Comparison of ENCODE assay signal across 22 cellular contexts in genomic region chr20:7505152-7505834, GRCh38.
DNase-seq lines count a peak whose midpoint lies in the region; ATAC-seq and TF ChIP-seq lines count a peak whose summit lies in the region.
"Had no signal": no experiment of that assay in that cellular context is flagged by ENCODE, and none has a peak within 500 bp of the region (broad histone marks: within the 10 kb centered on the region; RNA-seq: fewer than 3 reads in every experiment).

No MANE protein-coding gene starts in this region.

- no peaks in the 10 kb centered on the region for H3K4me1 ChIP-seq in OCI-LY7 (ENCODE audit: insufficient read depth, low read length, poor library complexity, severe bottlenecking)
- H3K4me1 ChIP-seq: pancreas, transverse colon had no signal

- no peaks in the 10 kb centered on the region for H3K27me3 Mint-ChIP-seq in progenitor cell of endocrine pancreas
- H3K27me3 Mint-ChIP-seq: activated CD4-positive, alpha-beta T cell treated with anti-CD3 and anti-CD28 coated beads, Interleukin-2, amount 10 ng/mL, durations not matched to agents 7 days and 5 days; activated naive CD8-positive, alpha-beta T cell treated with anti-CD3 and anti-CD28 coated beads, Interleukin-2, amount 10 ng/mL, durations not matched to agents 7 days and 5 days had no signal

- POLR2A ChIA-PET in OCI-LY7 (lab: Charles Lee), result interaction anchor here (0.6 to 1.1 kb wide), 3 partner anchors 18 to 83 kb away, joined by 3 to 5 read pairs (median 3); no protein-coding TSS in a partner anchor

- H3K9me3 ChIP-seq in OCI-LY7 (ENCODE audit: low read length) (no peaks in the 10 kb centered on the region), MG63 (no peaks in the 10 kb centered on the region)
- H3K9me3 ChIP-seq: pancreas, transverse colon had no signal

- H3K27ac ChIP-seq in OCI-LY7 (ENCODE audit: low read depth, low read length, poor library complexity, severe bottlenecking), result no peak overlapping the region
- H3K27ac ChIP-seq: cardiac muscle cell, GM23248, pancreas, transverse colon had no signal

- H3K36me3 Mint-ChIP-seq in progenitor cell of endocrine pancreas (ENCODE audit: insufficient read depth), result no peaks in the 10 kb centered on the region
- H3K36me3 Mint-ChIP-seq: activated naive CD8-positive, alpha-beta T cell treated with anti-CD3 and anti-CD28 coated beads, Interleukin-2, amount 10 ng/mL, durations not matched to agents 7 days and 5 days had no signal

- H3K4me3 Mint-ChIP-seq in progenitor cell of endocrine pancreas (ENCODE audit: low read depth), result no peak overlapping the region
- H3K4me3 Mint-ChIP-seq: activated CD4-positive, alpha-beta T cell treated with anti-CD3 and anti-CD28 coated beads, Interleukin-2, amount 10 ng/mL, durations not matched to agents 7 days and 5 days; activated naive CD8-positive, alpha-beta T cell treated with anti-CD3 and anti-CD28 coated beads, Interleukin-2, amount 10 ng/mL, durations not matched to agents 7 days and 5 days; activated T-cell treated with anti-CD3 and anti-CD28 coated beads, Interleukin-2, amount 50 U/mL, for 4 hours had no signal

- no peaks in the 10 kb centered on the region for H3K9me3 Mint-ChIP-seq in progenitor cell of endocrine pancreas (ENCODE audit: low read depth)
- H3K9me3 Mint-ChIP-seq: activated CD4-positive, alpha-beta T cell treated with anti-CD3 and anti-CD28 coated beads, Interleukin-2, amount 10 ng/mL, durations not matched to agents 7 days and 5 days; activated T-cell treated with anti-CD3 and anti-CD28 coated beads, Interleukin-2, amount 50 U/mL, for 4 hours had no signal

- intact Hi-C loops in OCI-LY7 (cut with micrococcal nuclease; ENCODE audit: unreplicated experiment), result no loop called here

- H3K36me3 ChIP-seq in OCI-LY7 (ENCODE audit: insufficient read depth, low read length), result no peaks in the 10 kb centered on the region
- no peaks in the 10 kb centered on the region for H3K36me3 ChIP-seq in MG63
- H3K36me3 ChIP-seq: cardiac muscle cell, pancreas, transverse colon had no signal

- no TSS peak for BruUV-seq in OCI-LY7 (replicated peaks; lab: Mats Ljungman, UMichigan)

- ATAC-seq in HG02678 (IDR thresholded peaks at IDR 0.05; ENCODE audit: unreplicated experiment) (peak; percentile 50), GM21515 (IDR thresholded peaks at IDR 0.05; ENCODE audit: unreplicated experiment) (no peak)
- ATAC-seq: activated T-cell treated with anti-CD3 and anti-CD28 coated beads, Interleukin-2, amount 50 U/mL, for 4 hours; K562; pancreas had no signal

- no peaks in the 10 kb centered on the region for H3K79me2 ChIP-seq in OCI-LY7 (ENCODE audit: insufficient read depth, low read depth, low read length)

- H3K9me2 ChIP-seq in OCI-LY7 (ENCODE audit: insufficient read depth, low read length), result no peaks in the 10 kb centered on the region

- DNase-seq in NCI-H82 (lab: John Stamatoyannopoulos, UW) (peak; percentile 80), NCI-H82 treated with DMSO at 0.1 percent for 48 hours (lab: John Stamatoyannopoulos, UW; ENCODE audit: unreplicated experiment) (no peak), OCI-LY7 (ENCODE audit: low spot score) (no peak), progenitor cell of endocrine pancreas (ENCODE audit: low spot score, unreplicated experiment) (no peak), MG63 (no peak), NCI-H524 treated with DMSO at 0.1 percent for 48 hours (lab: John Stamatoyannopoulos, UW) (no peak)
- DNase-seq: 8988T; activated CD4-positive, alpha-beta T cell treated with anti-CD3 and anti-CD28 coated beads, Interleukin-2, amount 10 ng/mL, durations not matched to agents 7 days and 5 days; activated naive CD8-positive, alpha-beta T cell treated with anti-CD3 and anti-CD28 coated beads, Interleukin-2, amount 10 ng/mL, durations not matched to agents 7 days and 5 days; activated T-cell treated with anti-CD3 and anti-CD28 coated beads, Interleukin-2, amount 50 U/mL, for 4 hours; C1 segment of cervical spinal cord; DMS153; GM23248; hippocampal formation; NCI-H345; pancreas; small intestine; transverse colon had no signal

- CTCF ChIA-PET in OCI-LY7 (lab: Charles Lee; ENCODE audit: unreplicated experiment), result no interaction called here

- no peaks in the 10 kb centered on the region for H4K20me1 ChIP-seq in OCI-LY7 (ENCODE audit: insufficient read depth, low read length)

- H3K27me3 ChIP-seq in MG63, result no peaks in the 10 kb centered on the region
- H3K27me3 ChIP-seq: cardiac muscle cell, pancreas, transverse colon had no signal

- peaks cover 1% of the 10 kb centered on the region for H3K4me1 Mint-ChIP-seq in progenitor cell of endocrine pancreas (ENCODE audit: low read depth)
- H3K4me1 Mint-ChIP-seq: activated CD4-positive, alpha-beta T cell treated with anti-CD3 and anti-CD28 coated beads, Interleukin-2, amount 10 ng/mL, durations not matched to agents 7 days and 5 days; activated naive CD8-positive, alpha-beta T cell treated with anti-CD3 and anti-CD28 coated beads, Interleukin-2, amount 10 ng/mL, durations not matched to agents 7 days and 5 days had no signal

- H3K27ac Mint-ChIP-seq in progenitor cell of endocrine pancreas, result no peak overlapping the region
- H3K27ac Mint-ChIP-seq: activated CD4-positive, alpha-beta T cell treated with anti-CD3 and anti-CD28 coated beads, Interleukin-2, amount 10 ng/mL, durations not matched to agents 7 days and 5 days; activated naive CD8-positive, alpha-beta T cell treated with anti-CD3 and anti-CD28 coated beads, Interleukin-2, amount 10 ng/mL, durations not matched to agents 7 days and 5 days had no signal

- H2AFZ ChIP-seq in OCI-LY7 (ENCODE audit: low read length), result peak overlapping the region; percentile 32; the same call in 1 of the 2 replicates
- H2AFZ ChIP-seq: GM23248 had no signal

- H3K4me2 ChIP-seq in OCI-LY7 (ENCODE audit: low read length), result no peak overlapping the region

- TF ChIP-seq CTCF in OCI-LY7 (conservative IDR thresholded peaks at IDR 0.05; ENCODE audit: low read length) (no peak), progenitor cell of endocrine pancreas (IDR thresholded peaks at IDR 0.05; ENCODE audit: unreplicated experiment) (peak; percentile 7)

- H3K4me3 ChIP-seq in OCI-LY7 (ENCODE audit: low read depth, low read length, poor library complexity, severe bottlenecking), result no peak overlapping the region
- no peak overlapping the region for H3K4me3 ChIP-seq in MG63
- H3K4me3 ChIP-seq: cardiac muscle cell, GM23248, K562, pancreas, transverse colon had no signal
